ENCODE assay signal across 27 cellular contexts in genomic region chr6:165684333-165684732, GRCh38. TPM values are rescaled to one million over a fixed set of nuclear protein-coding genes. Genes with fewer than 3 reads are reported as not detected.
A peak's percentile ranks its signal among the peaks of the same experiment; 100 is the strongest.
DNase-seq lines count a peak whose midpoint lies in the region; ATAC-seq and TF ChIP-seq lines count a peak whose summit lies in the region.
"Had no signal": no experiment of that assay in that cellular context is flagged by ENCODE, and none has a peak within 500 bp of the region (broad histone marks: within the 10 kb centered on the region; RNA-seq: fewer than 3 reads in every experiment).

No MANE protein-coding gene starts in this region.

- DNase-seq in COLO668 (lab: John Stamatoyannopoulos, UW; ENCODE audit: unreplicated experiment) = peak; percentile 78
- peak; percentile 84 for DNase-seq in DMS153 treated with DMSO at 0.1 percent for 48 hours (lab: John Stamatoyannopoulos, UW; ENCODE audit: unreplicated experiment)
- DNase-seq in NCI-H1105 treated with DMSO at 0.1 percent for 48 hours (lab: John Stamatoyannopoulos, UW) = peak; percentile 48
- DNase-seq in PC-3 = peak; percentile 7
- no peak for DNase-seq in NCI-H1694 treated with DMSO at 0.1 percent for 48 hours (lab: John Stamatoyannopoulos, UW)
- no peak for DNase-seq in activated T-cell treated with anti-CD3 and anti-CD28 coated beads, Interleukin-2, amount 50 U/mL, for 24 hours
- DNase-seq: AML-193; Caco-2; CD4-positive, alpha-beta memory T cell; DMS 273 treated with DMSO at 0.1 percent for 48 hours; HFFc6; NCI-H1417; NCI-H1694; NCI-H2107; NCI-H446; NCI-H524 treated with DMSO at 0.1 percent for 48 hours; Peyer's patch; SK-N-SH; T-helper 2 cell had no signal

- no peaks in the 10 kb centered on the region for H3K4me1 Mint-ChIP-seq in activated T-cell treated with anti-CD3 and anti-CD28 coated beads, Interleukin-2, amount 50 U/mL, for 24 hours (ENCODE audit: low read depth)
- H3K4me1 Mint-ChIP-seq: CD4-positive, alpha-beta memory T cell; GM23338 had no signal

- H3K9me2 ChIP-seq in PC-3 (replicated peaks; ENCODE audit: low read length) = no peaks in the 10 kb centered on the region
- H3K9me2 ChIP-seq: SK-N-SH had no signal

- H3F3A ChIP-seq in PC-3 (ENCODE audit: low read length, unreplicated experiment) = no peaks in the 10 kb centered on the region

- H3K9me3 Mint-ChIP-seq in activated T-cell treated with anti-CD3 and anti-CD28 coated beads, Interleukin-2, amount 50 U/mL, for 24 hours = no peaks in the 10 kb centered on the region
- H3K9me3 Mint-ChIP-seq: GM23338 had no signal

- no peaks in the 10 kb centered on the region for H3K79me2 ChIP-seq in PC-3 (ENCODE audit: low read length)

- H3K27me3 Mint-ChIP-seq in activated T-cell treated with anti-CD3 and anti-CD28 coated beads, Interleukin-2, amount 50 U/mL, for 24 hours = peaks cover 8% of the 10 kb centered on the region

- no peak overlapping the region for H3K27ac ChIP-seq in PC-3 (ENCODE audit: low read length)
- H3K27ac ChIP-seq: A549; BLaER1 treated with 17β-estradiol and CSF1 and Interleukin-3, amounts not matched to agents 10 nM and 100 nM; HL-60; Peyer's patch had no signal

- no peaks in the 10 kb centered on the region for H3K9me3 ChIP-seq in PC-3 (ENCODE audit: low read length)
- H3K9me3 ChIP-seq: A549, Caco-2, HAP-1, Peyer's patch, SK-N-SH had no signal

- POLR2A ChIA-PET in PC-3 (lab: Charles Lee; ENCODE audit: unreplicated experiment) = no interaction called here

- no peak for TF ChIP-seq CTCF in PC-3 (conservative IDR thresholded peaks at IDR 0.05; ENCODE audit: low read depth, low read length)

- no peaks in the 10 kb centered on the region for H4K20me1 ChIP-seq in PC-3 (ENCODE audit: low read length)
- H4K20me1 ChIP-seq: BLaER1 treated with 17β-estradiol and CSF1 and Interleukin-3, amounts not matched to agents 10 nM and 100 nM had no signal

- CTCF ChIA-PET in PC-3 (lab: Charles Lee) = no interaction called here

- no peak overlapping the region for H3K4me2 ChIP-seq in PC-3 (ENCODE audit: low read length)
- H3K4me2 ChIP-seq: A549; BLaER1 treated with 17β-estradiol and CSF1 and Interleukin-3, amounts not matched to agents 10 nM and 100 nM; GM23338; SK-N-SH had no signal

- no TSS peak for BruUV-seq in PC-3 (replicated peaks; lab: Mats Ljungman, UMichigan)

- ATAC-seq in PC-3 (no peak), GM18858 (IDR thresholded peaks at IDR 0.05; ENCODE audit: unreplicated experiment) (no peak)
- ATAC-seq: A549, GM23338 had no signal

- H3K4me1 ChIP-seq in PC-3 (ENCODE audit: insufficient read depth, low read length) = no peaks in the 10 kb centered on the region
- H3K4me1 ChIP-seq: A549, Caco-2, HAP-1, Peyer's patch had no signal

- no peak overlapping the region for H3K27ac Mint-ChIP-seq in activated T-cell treated with anti-CD3 and anti-CD28 coated beads, Interleukin-2, amount 50 U/mL, for 24 hours
- H3K27ac Mint-ChIP-seq: CD4-positive, alpha-beta memory T cell; GM23338; HFFc6 had no signal

- no peaks in the 10 kb centered on the region for H3K27me3 ChIP-seq in PC-3 (ENCODE audit: low read length)
- H3K27me3 ChIP-seq: BLaER1 treated with 17β-estradiol and CSF1 and Interleukin-3, amounts not matched to agents 10 nM and 100 nM; Peyer's patch had no signal

- H2AFZ ChIP-seq in PC-3 (ENCODE audit: low read length) = no peak overlapping the region
- H2AFZ ChIP-seq: GM23338 had no signal

- no peak overlapping the region for H3K4me3 ChIP-seq in PC-3 (ENCODE audit: low read length)
- H3K4me3 ChIP-seq: A549; BLaER1 treated with 17β-estradiol and CSF1 and Interleukin-3, amounts not matched to agents 10 nM and 100 nM; GM23338; HAP-1; Peyer's patch had no signal

- H3K36me3 Mint-ChIP-seq in activated T-cell treated with anti-CD3 and anti-CD28 coated beads, Interleukin-2, amount 50 U/mL, for 24 hours (ENCODE audit: low read depth) = no peaks in the 10 kb centered on the region
- H3K36me3 Mint-ChIP-seq: CD4-positive, alpha-beta memory T cell had no signal

- no peak overlapping the region for H3K9ac ChIP-seq in PC-3 (ENCODE audit: low read length)
- H3K9ac ChIP-seq: BLaER1 treated with 17β-estradiol and CSF1 and Interleukin-3, amounts not matched to agents 10 nM and 100 nM; SK-N-SH had no signal

- intact Hi-C loops in PC-3 (cut with micrococcal nuclease) = no loop called here

- no peak overlapping the region for H3K4me3 Mint-ChIP-seq in activated T-cell treated with anti-CD3 and anti-CD28 coated beads, Interleukin-2, amount 50 U/mL, for 24 hours
- H3K4me3 Mint-ChIP-seq: CD4-positive, alpha-beta memory T cell; GM23338; HFFc6 had no signal

- no peaks in the 10 kb centered on the region for H3K36me3 ChIP-seq in PC-3 (ENCODE audit: low read depth, low read length)
- H3K36me3 ChIP-seq: BLaER1 treated with 17β-estradiol and CSF1 and Interleukin-3, amounts not matched to agents 10 nM and 100 nM; HAP-1; Peyer's patch had no signal

RNA-seq across cellular contexts. Expression of gene PDE10A, which starts 21.3 kb away (rescaled TPM):
- 0.92 and 2.1 TPM in 2 replicates for total RNA-seq in PC-3 (2014; rRNA removed)
- total RNA-seq: CD4-positive, alpha-beta memory T cell; G401; OCI-LY7 had no signal

Comparison
In these comparisons a context has a peak if more than half of its experiments do, and no peak if none do; other contexts are left out.
1. DNase-seq: peak in COLO668 (single experiment), DMS153 treated with DMSO at 0.1 percent for 48 hours (single experiment), NCI-H1105 treated with DMSO at 0.1 percent for 48 hours (single experiment) and PC-3 (single experiment); none in NCI-H1694 treated with DMSO at 0.1 percent for 48 hours (single experiment) and activated T-cell treated with anti-CD3 and anti-CD28 coated beads, Interleukin-2, amount 50 U/mL, for 24 hours (single experiment).